Comparison of ENCODE assay signal across 22 cellular contexts in genomic region chr1:58702766-58703165, GRCh38.
"Had no signal": no experiment of that assay in that cellular context is flagged by ENCODE, and none has a peak within 500 bp of the region (broad histone marks: within the 10 kb centered on the region; RNA-seq: fewer than 3 reads in every experiment).

No MANE protein-coding gene starts in this region.

- H3K4me3 ChIP-seq: body of pancreas, coronary artery, gastrocnemius medialis, left ventricle myocardium inferior, psoas muscle, SK-N-MC, spleen, stomach, testis had no signal

- H3K27ac Mint-ChIP-seq: activated CD4-positive, alpha-beta T cell treated with anti-CD3 and anti-CD28 coated beads for 36 hours; activated CD8-positive, alpha-beta T cell treated with anti-CD3 and anti-CD28 coated beads for 36 hours; activated naive CD8-positive, alpha-beta T cell treated with anti-CD3 and anti-CD28 coated beads for 36 hours; activated T-cell treated with anti-CD3 and anti-CD28 coated beads, Interleukin-2, amount 50 U/mL, for 72 hours had no signal

- H3K27me3 ChIP-seq: body of pancreas, gastrocnemius medialis, spleen, stomach, testis had no signal

- ATAC-seq: activated CD4-positive, alpha-beta T cell treated with anti-CD3 and anti-CD28 coated beads for 36 hours; activated CD8-positive, alpha-beta T cell treated with anti-CD3 and anti-CD28 coated beads for 36 hours; activated T-cell treated with anti-CD3 and anti-CD28 coated beads, Interleukin-2, amount 50 U/mL, for 72 hours; body of pancreas; gastrocnemius medialis; naive thymus-derived CD8-positive, alpha-beta T cell; psoas muscle; sciatic nerve had no signal

- H3K36me3 ChIP-seq: gastrocnemius medialis, left ventricle myocardium inferior, spleen, stomach had no signal

- H3K9me3 ChIP-seq: body of pancreas, gastrocnemius medialis, left ventricle myocardium inferior, psoas muscle, spleen, stomach, testis had no signal

- H3K27me3 Mint-ChIP-seq: activated CD4-positive, alpha-beta T cell treated with anti-CD3 and anti-CD28 coated beads for 36 hours; activated CD8-positive, alpha-beta T cell treated with anti-CD3 and anti-CD28 coated beads for 36 hours; activated naive CD8-positive, alpha-beta T cell treated with anti-CD3 and anti-CD28 coated beads for 36 hours; naive thymus-derived CD8-positive, alpha-beta T cell had no signal

- H3K27ac ChIP-seq: body of pancreas, coronary artery, gastrocnemius medialis, left ventricle myocardium inferior, psoas muscle, SK-N-MC, spleen, stomach, testis, WERI-Rb-1 had no signal

- DNase-seq: activated CD4-positive, alpha-beta T cell treated with anti-CD3 and anti-CD28 coated beads for 36 hours; activated CD8-positive, alpha-beta memory T cell treated with anti-CD3 and anti-CD28 coated beads, Interleukin-2, amount 50 U/mL, for 4 hours; activated CD8-positive, alpha-beta T cell treated with anti-CD3 and anti-CD28 coated beads for 36 hours; activated gamma-delta T cell treated with Interleukin-2 at 50 U/mL for 16 hours; activated naive CD8-positive, alpha-beta T cell treated with anti-CD3 and anti-CD28 coated beads for 36 hours; activated T-cell treated with anti-CD3 and anti-CD28 coated beads, Interleukin-2, amount 50 U/mL, for 72 hours; amygdala; body of pancreas; central memory CD4-positive, alpha-beta T cell; effector CD8-positive, alpha-beta T cell; gastrocnemius medialis; left ventricle myocardium inferior; naive thymus-derived CD8-positive, alpha-beta T cell; psoas muscle; spleen; stomach; T-helper 1 cell; testis; WERI-Rb-1 had no signal

- H3K4me3 Mint-ChIP-seq: activated CD4-positive, alpha-beta T cell treated with anti-CD3 and anti-CD28 coated beads for 36 hours; activated CD8-positive, alpha-beta T cell treated with anti-CD3 and anti-CD28 coated beads for 36 hours; activated naive CD8-positive, alpha-beta T cell treated with anti-CD3 and anti-CD28 coated beads for 36 hours; activated T-cell treated with anti-CD3 and anti-CD28 coated beads, Interleukin-2, amount 50 U/mL, for 72 hours; naive thymus-derived CD8-positive, alpha-beta T cell had no signal

- H3K9me3 Mint-ChIP-seq: activated CD8-positive, alpha-beta T cell treated with anti-CD3 and anti-CD28 coated beads for 36 hours; activated naive CD8-positive, alpha-beta T cell treated with anti-CD3 and anti-CD28 coated beads for 36 hours; activated T-cell treated with anti-CD3 and anti-CD28 coated beads, Interleukin-2, amount 50 U/mL, for 72 hours; naive thymus-derived CD8-positive, alpha-beta T cell had no signal
